ENCODE assay signal across 2 cellular contexts in genomic region chr1:66497910-66498309, GRCh38.
TF ChIP-seq lines count a peak whose summit lies in the region.

No MANE protein-coding gene starts in this region.

TF ChIP-seq in A549, 52 proteins besides CTCF, POLR2A, EP300 and RAD21 (continued from another document):
- TF ChIP-seq USF2 (IDR thresholded peaks at IDR 0.05) = peak; percentile 34; the same call in 1 of the 2 replicates

TF ChIP-seq in GM12878, 131 proteins besides CTCF, POLR2A, EP300 and RAD21 (continued from another document):
- TF ChIP-seq BHLHE40 (IDR thresholded peaks at IDR 0.05; ENCODE audit: borderline replicate concordance in 1 of 2, low read depth in 2 of 2, low read length in 1 of 2) (0 out of 4 replicates have a peak, but pooled peaks of 1 of the 2 experiments have one; percentile 8), TAF1 (IDR thresholded peaks at IDR 0.05; ENCODE audit: borderline replicate concordance, low read depth, low read length) (no peak)
